ENCODE assay signal across 8 cellular contexts in the genomic region with DNA sequence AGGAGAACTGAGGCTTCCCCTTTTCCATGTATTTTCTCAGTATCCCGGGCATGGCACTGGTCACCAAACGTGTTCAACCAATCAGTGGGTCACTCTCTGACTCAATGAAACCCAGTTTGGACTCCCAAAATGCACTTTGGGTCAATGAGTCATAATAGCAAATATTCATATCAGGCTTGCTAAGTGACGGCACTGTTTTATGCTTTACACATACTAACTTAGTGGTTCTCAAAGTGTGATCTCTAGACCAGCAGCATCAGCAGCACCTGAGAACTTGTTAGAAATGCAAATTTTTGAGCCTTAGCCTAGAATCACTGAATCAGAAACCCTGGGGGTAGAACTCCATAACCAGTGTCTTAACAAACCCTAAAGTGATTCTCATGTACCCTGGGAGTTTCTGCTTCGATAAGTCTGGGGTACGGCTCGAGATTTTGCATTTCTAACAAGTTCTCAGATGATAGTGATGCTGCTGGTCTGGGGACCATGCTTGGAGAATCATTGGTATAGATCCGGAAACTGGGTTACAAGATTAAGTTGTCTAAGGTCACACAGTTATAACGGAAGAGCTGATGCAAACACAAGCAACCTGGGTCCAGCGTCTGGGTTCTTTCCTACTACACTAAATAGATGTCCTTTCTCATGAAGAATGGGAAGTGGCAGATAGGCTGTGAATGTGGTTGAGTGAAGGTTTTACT. TPM values are rescaled to one million over a fixed set of nuclear protein-coding genes. Genes with fewer than 3 reads are reported as not detected.
A peak's percentile ranks its signal among the peaks of the same experiment; 100 is the strongest.
DNase-seq lines count a peak whose midpoint lies in the region; ATAC-seq lines count a peak whose summit lies in the region.

No MANE protein-coding gene starts in this region.

- POLR2A ChIA-PET in T-cell (lab: Charles Lee) = no interaction called here

- H3K9me3 Mint-ChIP-seq in T-cell = no peaks in the 10 kb centered on the region

- CTCF ChIA-PET in T-cell (lab: Charles Lee) = interaction anchor here in 1 of 2 donors (0.5 to 0.8 kb wide), 2 partner anchors 9 to 80 kb away, joined by 3 read pairs; no protein-coding TSS in a partner anchor

- H3K4me3 Mint-ChIP-seq in T-cell = peak overlapping the region in 2 of 3 donors; percentile 32 to 89

- peak overlapping the region; percentile 80 to 98 for H3K27ac Mint-ChIP-seq in T-cell

- no peaks in the 10 kb centered on the region for H3K36me3 Mint-ChIP-seq in T-cell

- peak; percentile 16 for DNase-seq in activated naive CD4-positive, alpha-beta T cell treated with Interleukin-2 at 50 U/mL for 16 hours
- no peak for DNase-seq in activated naive CD4-positive, alpha-beta T cell (lab: John Stamatoyannopoulos, UW)
- peak in 7 of 34 experiments; percentile 10 to 22 (median 16) for DNase-seq in T-cell
- no peak for DNase-seq in stimulated activated naive CD8-positive, alpha-beta T cell treated with anti-CD3 and anti-CD28 coated beads, Interleukin-15, Interleukin-2, amounts not matched to agents 100 U/mL and 50 U/mL, for 24 hours
- no peak for DNase-seq in NOMO-1 (lab: John Stamatoyannopoulos, UW; ENCODE audit: unreplicated experiment in 2 of 2)
- DNase-seq in NCI-H1930 (lab: John Stamatoyannopoulos, UW) = no peak
- DNase-seq in NCI-H1048 (lab: John Stamatoyannopoulos, UW) = no peak

- H3K27me3 Mint-ChIP-seq in T-cell = no peaks in the 10 kb centered on the region

- ATAC-seq in HG02840 (IDR thresholded peaks at IDR 0.05; ENCODE audit: low FRiP score, unreplicated experiment) = peak; percentile 67
- peak in 2 of 4 experiments; percentile 32 to 44 for ATAC-seq in T-cell (replicated peaks in 1 of 4)
- peak; percentile 81 for ATAC-seq in stimulated activated naive CD8-positive, alpha-beta T cell treated with anti-CD3 and anti-CD28 coated beads, Interleukin-15, Interleukin-2, amounts not matched to agents 100 U/mL and 50 U/mL, for 24 hours

- peaks cover 74 to 76% (median 75%) of the 10 kb centered on the region in 3 donors for H3K4me1 Mint-ChIP-seq in T-cell

RNA-seq across cellular contexts. Expression of gene ETS1, which starts 35.6 kb away (rescaled TPM):
- 1,000 to 10,000 TPM in 1 of 5 donors, 100 to 1,000 TPM in 4; 773 to 1,065 (median 854) TPM for total RNA-seq in T-cell
